Comparison of ENCODE assay signal across 8 cellular contexts in the genomic region with DNA sequence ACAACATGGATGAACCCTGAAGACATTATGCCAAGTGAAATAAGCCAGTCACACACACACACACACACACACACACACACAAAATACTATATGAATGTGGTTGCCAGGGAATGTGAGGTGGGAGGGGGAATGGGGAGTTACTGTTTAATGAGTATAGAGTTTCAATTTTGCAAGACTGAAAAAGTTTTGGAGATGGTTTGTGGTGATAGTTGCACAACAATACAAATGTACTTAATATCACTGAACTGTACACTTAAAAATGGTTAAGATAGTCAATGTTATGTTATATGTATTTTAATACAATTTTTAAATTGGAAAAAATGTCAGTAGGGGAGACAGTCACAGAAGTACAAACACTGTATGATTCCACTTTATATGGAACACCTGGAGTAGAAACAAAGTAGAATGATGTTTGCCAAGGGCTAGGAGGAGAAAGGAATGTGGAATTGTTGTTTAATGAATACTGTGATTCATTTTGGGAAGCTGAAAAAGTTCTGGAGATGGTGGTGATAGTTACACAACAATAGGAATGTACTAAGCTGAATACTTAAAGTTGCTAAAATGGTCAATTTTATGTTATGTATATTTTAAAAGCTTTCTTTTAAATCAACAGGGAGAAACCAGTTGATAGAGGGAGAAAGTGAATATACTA.
A peak's percentile ranks its signal among the peaks of the same experiment; 100 is the strongest.
DNase-seq lines count a peak whose midpoint lies in the region; ATAC-seq and TF ChIP-seq lines count a peak whose summit lies in the region.

No MANE protein-coding gene starts in this region.

- H3K27me3 Mint-ChIP-seq in chondrocyte (ENCODE audit: low read depth) (no peaks in the 10 kb centered on the region), nephron progenitor cell (ENCODE audit: low read depth, poor library complexity) (no peaks in the 10 kb centered on the region)

- DNase-seq in GM12865 (ENCODE audit: low read depth): peak; percentile 24
- peak; percentile 66 for DNase-seq in NOMO-1 treated with DMSO at 0.1 percent for 48 hours (lab: John Stamatoyannopoulos, UW; ENCODE audit: unreplicated experiment)
- no peak for DNase-seq in chondrocyte (ENCODE audit: low spot score)
- DNase-seq in nephron progenitor cell: no peak
- no peak for DNase-seq in hepatic stellate cell (ENCODE audit: low spot score)
- no peak for DNase-seq in COLO829 (ENCODE audit: low spot score)

- H3K4me3 Mint-ChIP-seq in chondrocyte (ENCODE audit: unreplicated experiment) (no peak overlapping the region), nephron progenitor cell (no peak overlapping the region)

- H3K4me1 Mint-ChIP-seq in chondrocyte (ENCODE audit: low read depth): peaks cover 49% of the 10 kb centered on the region
- peaks cover 35% of the 10 kb centered on the region for H3K4me1 Mint-ChIP-seq in nephron progenitor cell

- no peak for ATAC-seq in GM19397 (IDR thresholded peaks at IDR 0.05; ENCODE audit: unreplicated experiment)
- ATAC-seq in GM21447 (IDR thresholded peaks at IDR 0.05; ENCODE audit: unreplicated experiment): no peak

- TF ChIP-seq CTCF in GM12865 (IDR thresholded peaks at IDR 0.05; ENCODE audit: insufficient read depth, low read depth, low read length, missing control alignments) (no peak), chondrocyte (IDR thresholded peaks at IDR 0.05) (no peak), nephron progenitor cell (IDR thresholded peaks at IDR 0.05) (no peak)

- peaks cover 5% of the 10 kb centered on the region for H3K9me3 Mint-ChIP-seq in chondrocyte (ENCODE audit: low read depth)
- H3K9me3 Mint-ChIP-seq in nephron progenitor cell: peaks cover 18% of the 10 kb centered on the region

- H3K4me3 ChIP-seq in GM12865 (ENCODE audit: low read depth, low read length): no peak overlapping the region

- H3K36me3 Mint-ChIP-seq in chondrocyte (ENCODE audit: low read depth) (peaks cover 17% of the 10 kb centered on the region), nephron progenitor cell (ENCODE audit: low read depth) (peaks cover 78% of the 10 kb centered on the region)

- H3K27ac Mint-ChIP-seq in chondrocyte (ENCODE audit: unreplicated experiment): peak overlapping the region; percentile 55
- peak overlapping the region; percentile 71 for H3K27ac Mint-ChIP-seq in nephron progenitor cell

Comparison
In these comparisons a context has a peak if more than half of its experiments do, and no peak if none do; other contexts are left out.
1. DNase-seq: peak in GM12865 (single experiment) and NOMO-1 treated with DMSO at 0.1 percent for 48 hours (single experiment); none in chondrocyte (single experiment), nephron progenitor cell (single experiment), hepatic stellate cell (single experiment) and COLO829 (single experiment).